In genomic region chr2:201970786-201971108, GRCh38 we compare ENCODE assay signal across 18 cellular contexts.
DNase-seq lines count a peak whose midpoint lies in the region; ATAC-seq and TF ChIP-seq lines count a peak whose summit lies in the region.
"Had no signal": no experiment of that assay in that cellular context is flagged by ENCODE, and none has a peak within 500 bp of the region (broad histone marks: within the 10 kb centered on the region; RNA-seq: fewer than 3 reads in every experiment).

No MANE protein-coding gene starts in this region.

- H3K27ac Mint-ChIP-seq in WTC11, result no peak overlapping the region
- H3K27ac Mint-ChIP-seq in osteocyte (ENCODE audit: unreplicated experiment), result peak overlapping the region; percentile 78
- H3K27ac Mint-ChIP-seq: CD4-positive, alpha-beta memory T cell; IgD-negative memory B cell had no signal

- DNase-seq in WTC11 (ENCODE audit: low spot score) (no peak), osteocyte (ENCODE audit: extremely low spot score, unreplicated experiment) (no peak), CD1c-positive myeloid dendritic cell (ENCODE audit: extremely low spot score) (no peak), putamen (ENCODE audit: low spot score) (no peak)
- no peak for DNase-seq in stimulated activated CD4-positive, alpha-beta T cell treated with anti-CD3 and anti-CD28 coated beads, Interleukin-4, amount 100 ng/mL, for 1 hour
- DNase-seq: ACHN; CD4-positive, alpha-beta memory T cell; DMS153; DMS79; GDM1; HCEC 1CT; Karpas-422; KBM-7 had no signal

- H3K9me3 Mint-ChIP-seq in WTC11 (no peaks in the 10 kb centered on the region), osteocyte (ENCODE audit: unreplicated experiment) (no peaks in the 10 kb centered on the region)

- H3K9ac ChIP-seq in HUES48 (ENCODE audit: low read depth, low read length), result no peak overlapping the region
- H3K9ac ChIP-seq in iPS-15b (ENCODE audit: low read depth, low read length), result no peak overlapping the region

- H3K4me3 Mint-ChIP-seq in WTC11, result peak overlapping the region; percentile 57; the same call in 1 of the 2 replicates
- H3K4me3 Mint-ChIP-seq in osteocyte (ENCODE audit: unreplicated experiment), result no peak overlapping the region
- H3K4me3 Mint-ChIP-seq: CD4-positive, alpha-beta memory T cell; IgD-negative memory B cell had no signal

- H3K27me3 ChIP-seq in HUES48 (ENCODE audit: control insufficient read depth, insufficient read depth, low read length) (no peaks in the 10 kb centered on the region), iPS-15b (ENCODE audit: control insufficient read depth, insufficient read depth, low read length) (no peaks in the 10 kb centered on the region)

- H3K27me3 Mint-ChIP-seq in WTC11 (ENCODE audit: low read depth), result no peaks in the 10 kb centered on the region
- no peaks in the 10 kb centered on the region for H3K27me3 Mint-ChIP-seq in osteocyte (ENCODE audit: unreplicated experiment)

- ATAC-seq in WTC11 (no peak), HG03342 (IDR thresholded peaks at IDR 0.05; ENCODE audit: unreplicated experiment) (no peak)

- CTCF ChIA-PET in WTC11 (lab: Charles Lee), result no interaction called here

- peaks cover 33% of the 10 kb centered on the region for H3K4me1 ChIP-seq in HUES48 (ENCODE audit: control insufficient read depth, insufficient read depth, low read length)
- H3K4me1 ChIP-seq in iPS-15b (ENCODE audit: control insufficient read depth, insufficient read depth, low read length), result peaks cover 26% of the 10 kb centered on the region

- H3K36me3 ChIP-seq in HUES48 (ENCODE audit: control insufficient read depth, insufficient read depth, low read length) (peaks cover 26% of the 10 kb centered on the region; the same call in 1 of the 2 replicates), iPS-15b (ENCODE audit: control insufficient read depth, insufficient read depth, low read length) (peaks cover 2% of the 10 kb centered on the region)

- H3K27ac ChIP-seq in HUES48 (ENCODE audit: low read depth, low read length), result no peak overlapping the region
- H3K27ac ChIP-seq: C4-2B had no signal

- peaks cover 92% of the 10 kb centered on the region for H3K4me1 Mint-ChIP-seq in WTC11
- H3K4me1 Mint-ChIP-seq in osteocyte (ENCODE audit: unreplicated experiment), result peaks cover 36% of the 10 kb centered on the region
- H3K4me1 Mint-ChIP-seq: CD4-positive, alpha-beta memory T cell had no signal

- no peak for TF ChIP-seq CTCF in WTC11 (IDR thresholded peaks at IDR 0.05)
- no peak for TF ChIP-seq CTCF in osteocyte (IDR thresholded peaks at IDR 0.05)

- POLR2A ChIA-PET in WTC11 (lab: Charles Lee), result interaction anchor here (1.6 kb wide), 1 partner anchor 25 kb away, joined by 5 read pairs; no protein-coding TSS in a partner anchor

- peak overlapping the region; percentile 48 for H3K4me3 ChIP-seq in HUES48 (ENCODE audit: low read depth, low read length)
- peak overlapping the region; percentile 56 for H3K4me3 ChIP-seq in iPS-15b (ENCODE audit: low read depth, low read length)

- H3K36me3 Mint-ChIP-seq in WTC11, result peaks cover 13% of the 10 kb centered on the region
- no peaks in the 10 kb centered on the region for H3K36me3 Mint-ChIP-seq in osteocyte (ENCODE audit: unreplicated experiment)
- H3K36me3 Mint-ChIP-seq: CD4-positive, alpha-beta memory T cell had no signal

- H3K9me3 ChIP-seq in HUES48 (ENCODE audit: control insufficient read depth, insufficient read depth, low read length) (no peaks in the 10 kb centered on the region), iPS-15b (ENCODE audit: control insufficient read depth, insufficient read depth, low read length) (no peaks in the 10 kb centered on the region)

TF ChIP-seq in WTC11, 78 proteins besides CTCF, POLR2A, EP300 and RAD21 (continues in another document):
- TF ChIP-seq ZNF396 (CRISPR knock-in tag; IDR thresholded peaks at IDR 0.05; ENCODE audit: borderline replicate concordance) (no peak), SOX15 (CRISPR knock-in tag; IDR thresholded peaks at IDR 0.05) (no peak), NFE2L1 (CRISPR knock-in tag; IDR thresholded peaks at IDR 0.05) (no peak), ZNF671 (CRISPR knock-in tag; IDR thresholded peaks at IDR 0.05) (no peak), JUN (CRISPR knock-in tag; IDR thresholded peaks at IDR 0.05) (no peak), PRDM15 (CRISPR knock-in tag; IDR thresholded peaks at IDR 0.05) (no peak), E2F4 (CRISPR knock-in tag; IDR thresholded peaks at IDR 0.05; ENCODE audit: borderline replicate concordance, low read depth) (no peak), MYBL2 (CRISPR knock-in tag; IDR thresholded peaks at IDR 0.05) (no peak), HMGA2 (CRISPR knock-in tag; IDR thresholded peaks at IDR 0.05) (no peak), TCF7 (CRISPR knock-in tag; IDR thresholded peaks at IDR 0.05; ENCODE audit: low read depth) (no peak), ARID4B (CRISPR knock-in tag; IDR thresholded peaks at IDR 0.05; ENCODE audit: borderline replicate concordance) (no peak)
